Comparison of ENCODE assay signal across 9 cellular contexts in the genomic region with DNA sequence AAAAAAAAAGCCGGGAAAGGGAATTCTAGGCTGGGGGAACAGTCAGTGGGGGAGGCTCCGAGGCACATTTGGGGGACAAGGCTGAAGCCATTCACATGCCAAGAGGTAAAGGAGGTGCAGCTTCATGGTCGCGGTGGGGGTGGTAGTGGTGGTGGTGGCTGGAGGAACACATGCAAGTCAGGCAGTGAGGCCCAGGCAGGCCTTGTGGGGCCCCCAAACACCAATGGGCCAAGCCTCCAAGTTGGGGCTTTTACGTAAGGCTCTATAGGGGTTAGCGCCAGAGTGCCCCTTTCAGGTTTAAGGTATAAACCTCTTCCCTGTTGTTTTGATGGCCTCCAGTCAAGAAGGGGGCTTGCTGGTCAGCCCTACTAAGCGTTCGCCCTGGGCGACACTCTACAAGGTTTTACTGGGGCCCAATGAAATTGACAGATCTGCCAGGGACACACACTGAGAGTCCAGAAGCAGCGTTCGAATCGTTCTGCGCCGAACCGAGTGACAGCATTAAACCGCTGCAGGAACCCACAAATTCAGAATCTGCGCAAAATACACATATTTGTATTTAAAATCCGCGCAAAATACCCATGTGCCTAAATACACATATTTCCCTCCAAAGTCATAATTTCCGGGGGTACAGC. TPM values are rescaled to one million over a fixed set of nuclear protein-coding genes. Genes with fewer than 3 reads are reported as not detected.
DNase-seq lines count a peak whose midpoint lies in the region; ATAC-seq and TF ChIP-seq lines count a peak whose summit lies in the region.
"Had no signal": no experiment of that assay in that cellular context is flagged by ENCODE, and none has a peak within 500 bp of the region (broad histone marks: within the 10 kb centered on the region; RNA-seq: fewer than 3 reads in every experiment).

No MANE protein-coding gene starts in this region.

- intact Hi-C loops in upper lobe of right lung (cut with DNase I), result loop anchor here (5.0 kb wide), 1 partner anchor 32 kb away; a partner anchor contains a TSS

- no peak for DNase-seq in activated naive CD4-positive, alpha-beta T cell (lab: John Stamatoyannopoulos, UW)
- DNase-seq in memory B cell (ENCODE audit: low spot score in 2 of 2) (no peak), upper lobe of right lung (no peak), OCI-M2 (lab: John Stamatoyannopoulos, UW; ENCODE audit: unreplicated experiment) (no peak), NCI-H748 treated with DMSO at 0.1 percent for 48 hours (lab: John Stamatoyannopoulos, UW) (no peak), NCI-H1048 (lab: John Stamatoyannopoulos, UW) (no peak)
- DNase-seq: NCI-H2107 had no signal

- H3K36me3 ChIP-seq in upper lobe of right lung, result peaks cover 26% of the 10 kb centered on the region

- H3K4me1 ChIP-seq in upper lobe of right lung, result peaks cover 18% of the 10 kb centered on the region

- peak overlapping the region; percentile 99 for H3K27ac ChIP-seq in upper lobe of right lung

- peak overlapping the region; percentile 76 for H3K27ac Mint-ChIP-seq in activated naive CD4-positive, alpha-beta T cell treated with anti-CD3 and anti-CD28 coated beads, Interleukin-2, amount 50 U/mL, for 24 hours
- peak overlapping the region; percentile 93 to 99 (median 98) for H3K27ac Mint-ChIP-seq in brain
- H3K27ac Mint-ChIP-seq in memory B cell, result peak overlapping the region; percentile 95

- no peaks in the 10 kb centered on the region for H3K27me3 Mint-ChIP-seq in activated naive CD4-positive, alpha-beta T cell treated with anti-CD3 and anti-CD28 coated beads, Interleukin-2, amount 50 U/mL, for 24 hours
- H3K27me3 Mint-ChIP-seq in brain, result no peaks in the 10 kb centered on the region
- H3K27me3 Mint-ChIP-seq in memory B cell, result peaks cover 4% of the 10 kb centered on the region

- H3K4me3 Mint-ChIP-seq in activated naive CD4-positive, alpha-beta T cell treated with anti-CD3 and anti-CD28 coated beads, Interleukin-2, amount 50 U/mL, for 24 hours, result peak overlapping the region; percentile 92
- H3K4me3 Mint-ChIP-seq in brain (peak overlapping the region; percentile 81 to 91 (median 85)), memory B cell (peak overlapping the region; percentile 88)

- H3K36me3 Mint-ChIP-seq in activated naive CD4-positive, alpha-beta T cell treated with anti-CD3 and anti-CD28 coated beads, Interleukin-2, amount 50 U/mL, for 24 hours, result no peaks in the 10 kb centered on the region
- H3K36me3 Mint-ChIP-seq in brain (no peaks in the 10 kb centered on the region), memory B cell (peaks cover 3% of the 10 kb centered on the region)

- peaks cover 52% of the 10 kb centered on the region for H3K4me1 Mint-ChIP-seq in activated naive CD4-positive, alpha-beta T cell treated with anti-CD3 and anti-CD28 coated beads, Interleukin-2, amount 50 U/mL, for 24 hours
- H3K4me1 Mint-ChIP-seq in brain (peaks cover 40% of the 10 kb centered on the region), memory B cell (peaks cover 5% of the 10 kb centered on the region)

- no peak for ATAC-seq in memory B cell (ENCODE audit: low read depth)
- no peak for ATAC-seq in upper lobe of right lung

- peak overlapping the region; percentile 75 for H3K4me3 ChIP-seq in upper lobe of right lung

- H3K9me3 ChIP-seq in upper lobe of right lung, result no peaks in the 10 kb centered on the region

- no peaks in the 10 kb centered on the region for H3K9me3 Mint-ChIP-seq in activated naive CD4-positive, alpha-beta T cell treated with anti-CD3 and anti-CD28 coated beads, Interleukin-2, amount 50 U/mL, for 24 hours
- H3K9me3 Mint-ChIP-seq in brain (peaks cover 0 to 3% (median 0%) of the 10 kb centered on the region in 5 experiments), memory B cell (no peaks in the 10 kb centered on the region)

- H3K27me3 ChIP-seq in upper lobe of right lung, result no peaks in the 10 kb centered on the region

- no peak for TF ChIP-seq CTCF in brain (conservative IDR thresholded peaks at IDR 0.05)
- TF ChIP-seq CTCF in upper lobe of right lung (IDR thresholded peaks at IDR 0.05), result no peak

RNA-seq across cellular contexts. Expression of a gene that starts 0.8 kb away (rescaled TPM):
- polyA plus RNA-seq in brain (ENCODE audit: insufficient read depth, low read depth, low replicate concordance), result 15.1 TPM
- total RNA-seq in upper lobe of right lung, result 13.1 TPM

RNA-seq across cellular contexts. Expression of a gene that starts 23.4 kb away (rescaled TPM):
- polyA plus RNA-seq in brain (ENCODE audit: insufficient read depth, low read depth, low replicate concordance), result 139 TPM
- total RNA-seq in upper lobe of right lung, result 136 TPM

RNA-seq across cellular contexts. Expression of a gene that starts 27.1 kb away (rescaled TPM):
- 20.6 TPM for polyA plus RNA-seq in brain (ENCODE audit: insufficient read depth, low read depth, low replicate concordance)
- total RNA-seq in upper lobe of right lung, result 41.5 TPM

RNA-seq across cellular contexts. Expression of a gene that starts 33.0 kb away (rescaled TPM):
- polyA plus RNA-seq in brain (ENCODE audit: insufficient read depth, low read depth, low replicate concordance), result 122 TPM
- 94.6 TPM for total RNA-seq in upper lobe of right lung

RNA-seq across cellular contexts. Expression of a gene that starts 38.3 kb away (rescaled TPM):
- 1.0 TPM for polyA plus RNA-seq in brain (ENCODE audit: insufficient read depth, low read depth, low replicate concordance)
- total RNA-seq in upper lobe of right lung, result 0.46 TPM
